ENCODE assay signal across 1 cellular context in genomic region chr10:110873951-110874350, GRCh38.
TF ChIP-seq lines count a peak whose summit lies in the region.

No MANE protein-coding gene starts in this region.

TF ChIP-seq in IMR-90, 13 proteins besides CTCF, POLR2A, EP300 and RAD21:
- TF ChIP-seq CHD1 (IDR thresholded peaks at IDR 0.05; ENCODE audit: low read depth, low read length) (no peak), MAFK (IDR thresholded peaks at IDR 0.05; ENCODE audit: low read depth, low read length) (no peak), SMC3 (IDR thresholded peaks at IDR 0.05; ENCODE audit: low read depth, low read length) (no peak), CEBPB (IDR thresholded peaks at IDR 0.05; ENCODE audit: low read depth, low read length) (no peak), FOS (IDR thresholded peaks at IDR 0.05; ENCODE audit: low read depth, low read length) (no peak), RFX5 (IDR thresholded peaks at IDR 0.05; ENCODE audit: low read depth, low read length) (no peak), RCOR1 (IDR thresholded peaks at IDR 0.05; ENCODE audit: insufficient replicate concordance, low read length) (no peak), BHLHE40 (IDR thresholded peaks at IDR 0.05; ENCODE audit: low read depth, low read length) (no peak), MXI1 (IDR thresholded peaks at IDR 0.05; ENCODE audit: borderline replicate concordance, low read depth, low read length) (no peak), USF2 (IDR thresholded peaks at IDR 0.05; ENCODE audit: low read depth, low read length) (no peak), ELK1 (IDR thresholded peaks at IDR 0.05; ENCODE audit: borderline replicate concordance, low read depth, low read length) (no peak), NFE2L2 (IDR thresholded peaks at IDR 0.05; ENCODE audit: low read depth, low read length) (no peak), MAZ (IDR thresholded peaks at IDR 0.05; ENCODE audit: borderline replicate concordance, low read depth, low read length) (no peak)
